ENCODE assay signal across 2 cellular contexts in the genomic region with DNA sequence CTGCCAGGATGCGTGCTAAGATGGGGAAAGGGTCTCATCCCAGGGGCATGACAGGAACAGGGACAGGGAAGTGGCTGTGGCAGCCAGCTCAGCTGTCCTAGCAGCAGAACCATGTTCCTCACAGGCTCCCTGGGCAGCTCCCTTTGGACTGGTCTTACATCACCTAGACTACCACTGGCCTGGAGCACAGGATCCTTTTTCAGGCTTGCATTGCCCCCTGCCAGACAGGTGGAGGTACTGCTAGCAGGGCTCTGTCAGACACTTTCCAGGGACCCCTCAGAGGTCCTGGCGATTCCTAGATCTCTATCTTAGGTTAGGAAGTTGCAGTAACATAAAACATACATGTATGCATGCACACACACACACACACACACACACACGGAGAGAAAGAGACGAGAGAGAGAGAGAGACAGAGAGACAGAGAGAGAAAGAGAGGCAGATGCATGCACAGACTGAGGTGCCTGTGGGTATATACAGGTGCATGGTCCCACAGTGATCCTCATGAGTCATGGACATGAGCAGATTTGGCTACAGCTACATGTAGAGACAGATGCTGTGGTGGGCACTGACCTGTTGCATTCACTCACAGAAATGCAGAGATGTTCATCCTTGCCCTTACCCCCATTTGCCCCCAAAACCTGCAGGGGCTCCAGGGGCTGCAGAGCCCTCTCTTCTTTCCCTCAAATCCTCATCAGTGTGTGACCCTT.
A peak's percentile ranks its signal among the peaks of the same experiment; 100 is the strongest.
TF ChIP-seq lines count a peak whose summit lies in the region.

No MANE protein-coding gene starts in this region.

TF ChIP-seq in K562, 482 proteins besides CTCF, POLR2A, EP300 and RAD21 (continued from another document):
- peak; percentile 32; the same call in 1 of the 2 replicates for TF ChIP-seq ATF3 (IDR thresholded peaks at IDR 0.05)
- TF ChIP-seq ATF3 (CRISPR knock-in tag; conservative IDR thresholded peaks at IDR 0.05), result no peak
- no peak for TF ChIP-seq RBM17 (IDR thresholded peaks at IDR 0.05; ENCODE audit: borderline replicate concordance, low read depth, low read length)
- no peak for TF ChIP-seq ZNF174 (CRISPR knock-in tag; IDR thresholded peaks at IDR 0.05)
- no peak for TF ChIP-seq E2F8 (IDR thresholded peaks at IDR 0.05; ENCODE audit: low read depth, partially characterized antibody)
- TF ChIP-seq DMBX1 (CRISPR knock-in tag; IDR thresholded peaks at IDR 0.05; ENCODE audit: borderline replicate concordance), result no peak
- peak; percentile 61; the same call in 1 of the 2 replicates for TF ChIP-seq SMC3 (conservative IDR thresholded peaks at IDR 0.05; ENCODE audit: insufficient read depth, low read depth, low read length)
- 0 out of 2 replicates have a peak, but pooled peaks have one; percentile 18 for TF ChIP-seq SUPT5H (IDR thresholded peaks at IDR 0.05)
- TF ChIP-seq ZBTB2 (IDR thresholded peaks at IDR 0.05), result no peak

TF ChIP-seq in HepG2, 621 proteins besides CTCF, POLR2A, EP300 and RAD21 (continued from another document):
- TF ChIP-seq, protein P1, sequence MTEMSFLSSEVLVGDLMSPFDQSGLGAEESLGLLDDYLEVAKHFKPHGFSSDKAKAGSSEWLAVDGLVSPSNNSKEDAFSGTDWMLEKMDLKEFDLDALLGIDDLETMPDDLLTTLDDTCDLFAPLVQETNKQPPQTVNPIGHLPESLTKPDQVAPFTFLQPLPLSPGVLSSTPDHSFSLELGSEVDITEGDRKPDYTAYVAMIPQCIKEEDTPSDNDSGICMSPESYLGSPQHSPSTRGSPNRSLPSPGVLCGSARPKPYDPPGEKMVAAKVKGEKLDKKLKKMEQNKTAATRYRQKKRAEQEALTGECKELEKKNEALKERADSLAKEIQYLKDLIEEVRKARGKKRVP (CRISPR knock-in tag; IDR thresholded peaks at IDR 0.05), result peak in 1 of 2 experiments; percentile 72; a peak in 2 of 4 replicates
- TF ChIP-seq HNF4A (CRISPR knock-in tag; IDR thresholded peaks at IDR 0.05) (peak; percentile 39; the same call in 1 of the 2 replicates), CEBPB (IDR thresholded peaks at IDR 0.05; ENCODE audit: borderline replicate concordance, low read depth, low read length) (peak; percentile 51; the same call in 1 of the 2 replicates)
